ENCODE assay signal across 21 cellular contexts in the genomic region with DNA sequence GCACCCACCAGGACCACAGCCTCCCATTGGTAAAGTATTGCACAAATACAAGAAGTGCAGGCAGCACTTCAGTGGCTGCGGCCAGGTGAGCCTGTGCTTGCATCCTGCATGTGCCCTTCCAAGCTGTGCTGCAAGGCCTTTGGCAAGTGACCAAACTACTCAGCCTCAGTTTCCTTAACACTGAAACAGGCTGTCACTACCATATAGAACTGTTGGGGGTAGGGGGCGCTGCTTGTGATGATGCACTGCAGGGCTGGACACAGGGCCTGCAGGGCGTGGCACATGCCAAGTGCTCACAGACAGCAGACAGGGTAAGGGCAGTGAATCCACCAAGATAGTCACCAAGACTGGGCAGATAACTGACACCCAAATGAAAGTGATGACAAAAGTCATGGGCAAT.
"Had no signal": no experiment of that assay in that cellular context is flagged by ENCODE, and none has a peak within 500 bp of the region (broad histone marks: within the 10 kb centered on the region; RNA-seq: fewer than 3 reads in every experiment).

No MANE protein-coding gene starts in this region.

- H3K27ac Mint-ChIP-seq: activated CD8-positive, alpha-beta T cell treated with anti-CD3 and anti-CD28 coated beads for 36 hours; activated naive CD8-positive, alpha-beta T cell treated with anti-CD3 and anti-CD28 coated beads, Interleukin-2, amount 50 U/mL, for 24 hours; activated T-cell treated with anti-CD3 and anti-CD28 coated beads, Interleukin-2, amount 50 U/mL, for 72 hours; progenitor cell of endocrine pancreas; stimulated activated naive CD8-positive, alpha-beta T cell treated with anti-CD3 and anti-CD28 coated beads, Interleukin-15, Interleukin-2, amounts not matched to agents 100 ng/mL and 50 ng/mL, for 24 hours had no signal

- H3K9me3 ChIP-seq: gastroesophageal sphincter, lower lobe of right lung had no signal

- H3K27ac ChIP-seq: hepatocyte, VCaP had no signal

- H3K27me3 Mint-ChIP-seq: activated CD8-positive, alpha-beta T cell treated with anti-CD3 and anti-CD28 coated beads for 36 hours; activated naive CD8-positive, alpha-beta T cell treated with anti-CD3 and anti-CD28 coated beads, Interleukin-2, amount 50 U/mL, for 24 hours; naive B cell; progenitor cell of endocrine pancreas; stimulated activated naive CD8-positive, alpha-beta T cell treated with anti-CD3 and anti-CD28 coated beads, Interleukin-15, Interleukin-2, amounts not matched to agents 100 ng/mL and 50 ng/mL, for 24 hours had no signal

- H2AFZ ChIP-seq: hepatocyte had no signal

- H3K27me3 ChIP-seq: gastroesophageal sphincter, hepatocyte had no signal

- H3K4me2 ChIP-seq: hepatocyte had no signal

- H3K79me2 ChIP-seq: hepatocyte had no signal

- H3K4me3 Mint-ChIP-seq: activated CD8-positive, alpha-beta T cell treated with anti-CD3 and anti-CD28 coated beads for 36 hours; activated naive CD8-positive, alpha-beta T cell treated with anti-CD3 and anti-CD28 coated beads, Interleukin-2, amount 50 U/mL, for 24 hours; activated T-cell treated with anti-CD3 and anti-CD28 coated beads, Interleukin-2, amount 50 U/mL, for 72 hours; naive B cell; stimulated activated naive CD8-positive, alpha-beta T cell treated with anti-CD3 and anti-CD28 coated beads, Interleukin-15, Interleukin-2, amounts not matched to agents 100 ng/mL and 50 ng/mL, for 24 hours had no signal

- H3K4me3 ChIP-seq: coronary artery, gastroesophageal sphincter, hepatocyte, lower lobe of right lung had no signal

- H3K9me3 Mint-ChIP-seq: activated CD8-positive, alpha-beta T cell treated with anti-CD3 and anti-CD28 coated beads for 36 hours; activated naive CD8-positive, alpha-beta T cell treated with anti-CD3 and anti-CD28 coated beads, Interleukin-2, amount 50 U/mL, for 24 hours; activated T-cell treated with anti-CD3 and anti-CD28 coated beads, Interleukin-2, amount 50 U/mL, for 72 hours; stimulated activated naive CD8-positive, alpha-beta T cell treated with anti-CD3 and anti-CD28 coated beads, Interleukin-15, Interleukin-2, amounts not matched to agents 100 ng/mL and 50 ng/mL, for 24 hours had no signal

- ATAC-seq: activated CD8-positive, alpha-beta T cell treated with anti-CD3 and anti-CD28 coated beads for 36 hours; activated naive CD8-positive, alpha-beta T cell treated with anti-CD3 and anti-CD28 coated beads, Interleukin-2, amount 50 U/mL, for 24 hours; activated T-cell treated with anti-CD3 and anti-CD28 coated beads, Interleukin-2, amount 50 U/mL, for 72 hours; gastroesophageal sphincter; left cardiac atrium; lower lobe of right lung; sciatic nerve had no signal

- DNase-seq: activated CD4-positive, alpha-beta T cell treated with anti-CD3 and anti-CD28 coated beads for 4 hours; activated CD8-positive, alpha-beta memory T cell treated with anti-CD3 and anti-CD28 coated beads, Interleukin-2, amount 50 U/mL, for 4 hours; activated CD8-positive, alpha-beta T cell treated with anti-CD3 and anti-CD28 coated beads for 36 hours; activated naive CD8-positive, alpha-beta T cell treated with anti-CD3 and anti-CD28 coated beads, Interleukin-2, amount 50 U/mL, for 24 hours; activated T-cell treated with anti-CD3 and anti-CD28 coated beads, Interleukin-2, amount 50 U/mL, for 72 hours; caudate nucleus; effector CD4-positive, alpha-beta T cell; left cardiac atrium; lower lobe of right lung; midbrain; naive B cell; stimulated activated CD4-positive, alpha-beta T cell treated with anti-CD3 and anti-CD28 coated beads, Interleukin-2, amount 100 ng/mL, for 48 hours; stimulated activated CD8-positive, alpha-beta memory T cell treated with anti-CD3 and anti-CD28 coated beads, Interleukin-4, amount 100 ng/mL, for 48 hours; T-helper 1 cell had no signal
